31 cellular contexts compared by ENCODE assay signal in the genomic region with DNA sequence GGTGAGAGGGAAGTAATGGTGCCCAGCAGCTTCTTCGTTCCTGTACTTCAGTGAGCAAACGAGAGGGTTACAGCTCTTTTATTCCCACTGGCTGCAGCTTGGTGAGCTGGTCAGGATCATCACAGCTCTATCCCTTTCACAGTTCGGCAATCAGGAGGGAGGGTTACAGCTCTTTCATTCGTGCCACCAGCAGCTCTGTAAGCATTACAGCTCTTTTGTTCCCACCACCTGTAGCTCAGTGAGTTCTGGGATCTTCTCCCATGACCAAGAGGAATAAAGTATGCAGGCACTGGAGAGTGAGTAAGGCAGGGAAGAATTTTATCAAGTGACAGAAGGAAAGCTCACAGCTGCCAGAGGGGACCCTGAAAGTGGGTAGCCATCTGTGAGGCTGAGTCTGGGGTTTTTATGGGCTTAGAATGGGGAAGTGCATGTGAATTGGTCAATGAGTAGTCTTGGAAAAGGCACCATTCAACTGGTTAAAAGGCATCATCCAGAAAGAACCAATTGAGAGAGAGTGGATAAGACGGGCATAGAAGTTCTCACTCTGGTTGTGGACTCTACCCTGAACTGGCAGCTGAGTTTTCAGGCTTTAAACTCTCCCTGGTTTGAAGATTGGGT.
"Had no signal": no experiment of that assay in that cellular context is flagged by ENCODE, and none has a peak within 500 bp of the region (broad histone marks: within the 10 kb centered on the region; RNA-seq: fewer than 3 reads in every experiment).

No MANE protein-coding gene starts in this region.

- H3K27me3 ChIP-seq: adrenal gland, body of pancreas, breast epithelium had no signal

- H3K4me3 ChIP-seq: adrenal gland, body of pancreas, breast epithelium, PC-9 had no signal

- H3K27ac Mint-ChIP-seq: activated CD4-positive, alpha-beta memory T cell treated with anti-CD3 and anti-CD28 coated beads, Interleukin-2, amount 10 ng/mL, durations not matched to agents 7 days and 5 days; activated CD8-positive, alpha-beta memory T cell treated with anti-CD3 and anti-CD28 coated beads, Interleukin-2, amount 10 ng/mL, durations not matched to agents 7 days and 5 days; activated naive CD8-positive, alpha-beta T cell treated with anti-CD3 and anti-CD28 coated beads, Interleukin-2, amount 10 ng/mL, durations not matched to agents 7 days and 5 days had no signal

- ATAC-seq: activated CD8-positive, alpha-beta memory T cell treated with anti-CD3 and anti-CD28 coated beads, Interleukin-2, amount 10 ng/mL, durations not matched to agents 7 days and 5 days; body of pancreas had no signal

- H3K36me3 Mint-ChIP-seq: activated CD8-positive, alpha-beta memory T cell treated with anti-CD3 and anti-CD28 coated beads, Interleukin-2, amount 10 ng/mL, durations not matched to agents 7 days and 5 days; activated naive CD8-positive, alpha-beta T cell treated with anti-CD3 and anti-CD28 coated beads, Interleukin-2, amount 10 ng/mL, durations not matched to agents 7 days and 5 days had no signal

- H3K36me3 ChIP-seq: adrenal gland, breast epithelium had no signal

- H3K4me1 Mint-ChIP-seq: activated CD4-positive, alpha-beta memory T cell treated with anti-CD3 and anti-CD28 coated beads, Interleukin-2, amount 10 ng/mL, durations not matched to agents 7 days and 5 days; activated CD8-positive, alpha-beta memory T cell treated with anti-CD3 and anti-CD28 coated beads, Interleukin-2, amount 10 ng/mL, durations not matched to agents 7 days and 5 days; activated naive CD8-positive, alpha-beta T cell treated with anti-CD3 and anti-CD28 coated beads, Interleukin-2, amount 10 ng/mL, durations not matched to agents 7 days and 5 days had no signal

- H3K4me3 Mint-ChIP-seq: activated CD4-positive, alpha-beta memory T cell treated with anti-CD3 and anti-CD28 coated beads, Interleukin-2, amount 10 ng/mL, durations not matched to agents 7 days and 5 days; activated CD8-positive, alpha-beta memory T cell treated with anti-CD3 and anti-CD28 coated beads, Interleukin-2, amount 10 ng/mL, durations not matched to agents 7 days and 5 days; activated naive CD8-positive, alpha-beta T cell treated with anti-CD3 and anti-CD28 coated beads, Interleukin-2, amount 10 ng/mL, durations not matched to agents 7 days and 5 days had no signal

- DNase-seq: activated CD4-positive, alpha-beta memory T cell treated with anti-CD3 and anti-CD28 coated beads, Interleukin-2, amount 10 ng/mL, durations not matched to agents 7 days and 5 days; activated CD4-positive, alpha-beta T cell treated with anti-CD3 and anti-CD28 coated beads for 1 hour; activated CD4-positive, alpha-beta T cell treated with anti-CD3 and anti-CD28 coated beads for 48 hours; activated CD4-positive, CD25-positive, alpha-beta regulatory T cell; activated CD8-positive, alpha-beta memory T cell treated with anti-CD3 and anti-CD28 coated beads for 24 hours; activated CD8-positive, alpha-beta memory T cell treated with anti-CD3 and anti-CD28 coated beads, Interleukin-2, amount 10 ng/mL, durations not matched to agents 7 days and 5 days; activated CD8-positive, alpha-beta memory T cell treated with anti-CD3 and anti-CD28 coated beads, Interleukin-2, amount 50 U/mL, for 48 hours; activated effector memory CD4-positive, alpha-beta T cell treated with anti-CD3 and anti-CD28 coated beads, Interleukin-2, amount 50 U/mL, for 16 hours; activated naive CD4-positive, alpha-beta T cell; activated naive CD4-positive, alpha-beta T cell treated with anti-CD3 and anti-CD28 coated beads, Interleukin-2, amount 50 U/mL, for 16 hours; activated naive CD8-positive, alpha-beta T cell treated with anti-CD3 and anti-CD28 coated beads, Interleukin-2, amount 10 ng/mL, durations not matched to agents 7 days and 5 days; activated T-cell treated with anti-CD3 and anti-CD28 coated beads, Interleukin-2, amount 50 U/mL, for 48 hours; adrenal gland; body of pancreas; MM.1S; MV-4-11; NCI-H1092; NCI-H1436 treated with DMSO at 0.1 percent for 48 hours; NCI-H1694 treated with DMSO at 0.1 percent for 48 hours; NCI-H2029; NCI-H345; NCI-H524 treated with DMSO at 0.1 percent for 48 hours; NK-92 treated with Interleukin-12 subunit alpha and Interleukin-12 subunit beta, amount 100 ng/mL, for 24 hours; PC-9; Right ventricle myocardium superior; SW 1271; T-helper 1 cell; T-helper 2 cell; T-helper 9 cell had no signal

- H3K27ac ChIP-seq: adrenal gland, body of pancreas, breast epithelium, PC-9, VCaP had no signal

- H3K4me1 ChIP-seq: adrenal gland, body of pancreas, breast epithelium had no signal

- H3K27me3 Mint-ChIP-seq: activated CD4-positive, alpha-beta memory T cell treated with anti-CD3 and anti-CD28 coated beads, Interleukin-2, amount 10 ng/mL, durations not matched to agents 7 days and 5 days had no signal

- H3K9me3 ChIP-seq: adrenal gland, body of pancreas had no signal
